Comparison of ENCODE assay signal across 9 cellular contexts in genomic region chr7:86914468-86915054, GRCh38.
A peak's percentile ranks its signal among the peaks of the same experiment; 100 is the strongest.
DNase-seq lines count a peak whose midpoint lies in the region; ATAC-seq and TF ChIP-seq lines count a peak whose summit lies in the region.
"Had no signal": no experiment of that assay in that cellular context is flagged by ENCODE, and none has a peak within 500 bp of the region (broad histone marks: within the 10 kb centered on the region; RNA-seq: fewer than 3 reads in every experiment).

No MANE protein-coding gene starts in this region.

- H3K4me3 ChIP-seq in MM.1S (ENCODE audit: low read length), result no peak overlapping the region
- H3K4me3 ChIP-seq in parathyroid adenoma (ENCODE audit: low read depth, low read length), result no peak overlapping the region
- H3K4me3 ChIP-seq: BLaER1 had no signal

- no peaks in the 10 kb centered on the region for H3K9me2 ChIP-seq in MM.1S (replicated peaks; ENCODE audit: insufficient read depth, low read length)

- no peaks in the 10 kb centered on the region for H3K27me3 ChIP-seq in MM.1S (replicated peaks; ENCODE audit: insufficient read depth, low read length)
- no peaks in the 10 kb centered on the region for H3K27me3 ChIP-seq in parathyroid adenoma (ENCODE audit: control insufficient read depth, insufficient read depth, low read length)
- H3K27me3 ChIP-seq: BLaER1 had no signal

- ATAC-seq in HG02763 (IDR thresholded peaks at IDR 0.05; ENCODE audit: unreplicated experiment), result no peak

- H3K36me3 ChIP-seq in MM.1S (replicated peaks; ENCODE audit: insufficient read depth, low read length) (no peaks in the 10 kb centered on the region), parathyroid adenoma (ENCODE audit: control insufficient read depth, insufficient read depth, low read length) (no peaks in the 10 kb centered on the region)
- H3K36me3 ChIP-seq: BLaER1 had no signal

- H3K79me2 ChIP-seq in MM.1S (ENCODE audit: low read length) (no peaks in the 10 kb centered on the region), parathyroid adenoma (no peaks in the 10 kb centered on the region)

- H3K4me1 ChIP-seq in MM.1S (ENCODE audit: low read length) (no peaks in the 10 kb centered on the region), parathyroid adenoma (no peaks in the 10 kb centered on the region)
- H3K4me1 ChIP-seq: BLaER1 had no signal

- TF ChIP-seq CTCF in MM.1S (IDR thresholded peaks at IDR 0.05; ENCODE audit: low read length) (peak; percentile 55), parathyroid adenoma (IDR thresholded peaks at IDR 0.05) (peak; percentile 37)

- H3K27ac ChIP-seq in MM.1S (ENCODE audit: low read length), result no peak overlapping the region
- no peak overlapping the region for H3K27ac ChIP-seq in parathyroid adenoma
- H3K27ac ChIP-seq: BLaER1 had no signal

- DNase-seq in NCI-H1092 treated with DMSO at 0.1 percent for 48 hours (lab: John Stamatoyannopoulos, UW) (peak; percentile 26), NCI-H1092 (lab: John Stamatoyannopoulos, UW) (no peak), MM.1S (peak; percentile 27), cerebellar cortex (ENCODE audit: low spot score) (peak; percentile 28), glomerular visceral epithelial cell (ENCODE audit: extremely low spot score) (no peak), NCI-H345 (lab: John Stamatoyannopoulos, UW) (no peak)

- H3K9ac ChIP-seq in MM.1S (ENCODE audit: low read length) (no peak overlapping the region), parathyroid adenoma (no peak overlapping the region)
- H3K9ac ChIP-seq: BLaER1 had no signal

- H2AFZ ChIP-seq in MM.1S (ENCODE audit: low read length) (no peak overlapping the region), parathyroid adenoma (no peak overlapping the region)

- H4K20me1 ChIP-seq in MM.1S (ENCODE audit: insufficient read depth, low read length), result no peaks in the 10 kb centered on the region
- H4K20me1 ChIP-seq: BLaER1 had no signal

- H3K4me2 ChIP-seq in MM.1S (ENCODE audit: low read depth, low read length), result no peak overlapping the region
- H3K4me2 ChIP-seq in parathyroid adenoma (ENCODE audit: low read length), result no peak overlapping the region
- H3K4me2 ChIP-seq: BLaER1 had no signal

- H3K9me3 ChIP-seq in MM.1S (replicated peaks; ENCODE audit: insufficient read depth, low read length) (no peaks in the 10 kb centered on the region), parathyroid adenoma (ENCODE audit: control insufficient read depth, low read length) (no peaks in the 10 kb centered on the region)
- H3K9me3 ChIP-seq: BLaER1 had no signal

- H3F3A ChIP-seq in MM.1S (ENCODE audit: insufficient read depth, low read length), result no peaks in the 10 kb centered on the region

Comparison
In these comparisons a context has a peak if more than half of its experiments do, and no peak if none do; other contexts are left out.
1. DNase-seq: peak in NCI-H1092 treated with DMSO at 0.1 percent for 48 hours (single experiment), MM.1S (single experiment) and cerebellar cortex (single experiment); none in NCI-H1092 (single experiment), glomerular visceral epithelial cell (single experiment) and NCI-H345 (single experiment).